ENCODE assay signal across 14 cellular contexts in genomic region chr11:64792482-64792881, GRCh38. TPM values are rescaled to one million over a fixed set of nuclear protein-coding genes. Genes with fewer than 3 reads are reported as not detected.
"Had no signal": no experiment of that assay in that cellular context is flagged by ENCODE, and none has a peak within 500 bp of the region (broad histone marks: within the 10 kb centered on the region; RNA-seq: fewer than 3 reads in every experiment).

No MANE protein-coding gene starts in this region.

- ATAC-seq: esophagus mucosa, left cardiac atrium had no signal

- H3K27ac Mint-ChIP-seq: brain, endodermal cell, nephron had no signal

- H3K4me3 ChIP-seq: SK-N-MC had no signal

- H3K9me3 Mint-ChIP-seq: brain, endodermal cell, nephron, T-cell had no signal

- FAIRE-seq: urothelium cell line had no signal

- H3K4me1 Mint-ChIP-seq: brain, endodermal cell, nephron had no signal

- H3K27ac ChIP-seq: SK-N-MC had no signal

- DNase-seq: activated CD4-positive, alpha-beta T cell treated with anti-CD3 and anti-CD28 coated beads, Interleukin-2, amount 50 U/mL, for 1 hour; activated T-cell treated with anti-CD3 and anti-CD28 coated beads, Interleukin-2, amount 50 U/mL, for 48 hours; amygdala; endodermal cell; occipital lobe; stimulated activated CD4-positive, alpha-beta T cell treated with anti-CD3 and anti-CD28 coated beads, Interleukin-4, amount 100 ng/mL, for 1 hour; T-cell had no signal

- H3K4me3 Mint-ChIP-seq: brain, endodermal cell, nephron, T-cell had no signal

- H3K27me3 Mint-ChIP-seq: brain, T-cell had no signal

RNA-seq across cellular contexts. Expression of gene PYGM, which starts 32.7 kb away (rescaled TPM):
- total RNA-seq: glomerular endothelial cell had no signal
